ENCODE assay signal across 21 cellular contexts in genomic region chr15:27061739-27062138, GRCh38.
DNase-seq lines count a peak whose midpoint lies in the region; ATAC-seq and TF ChIP-seq lines count a peak whose summit lies in the region.
"Had no signal": no experiment of that assay in that cellular context is flagged by ENCODE, and none has a peak within 500 bp of the region (broad histone marks: within the 10 kb centered on the region; RNA-seq: fewer than 3 reads in every experiment).

No MANE protein-coding gene starts in this region.

- no peak overlapping the region for H2BK15ac ChIP-seq in mesenchymal stem cell (ENCODE audit: low read depth, poor library complexity, severe bottlenecking)

- in situ Hi-C loops in GM23248 (cut with MboI) = no loop called here

- DNase-seq in DMS 273 (lab: John Stamatoyannopoulos, UW; ENCODE audit: unreplicated experiment) (peak; percentile 74), GM23248 (peak; percentile 7), NCI-H69 (lab: John Stamatoyannopoulos, UW) (peak; percentile 25), mesenchymal stem cell (no peak), HUDEP-2 (lab: John Stamatoyannopoulos, UW; ENCODE audit: unreplicated experiment in 76 of 76) (no peak), osteoblast (ENCODE audit: insufficient read length, low spot score, missing footprints) (no peak)
- DNase-seq: DND-41, HFFc6, Kasumi-1, NCI-H1092 treated with DMSO at 0.1 percent for 48 hours, NCI-H1436, NCI-H187 treated with DMSO at 0.1 percent for 48 hours, NCI-H82, SHP77 treated with DMSO at 0.1 percent for 48 hours, T-helper 1 cell had no signal

- no peak overlapping the region for H2AK5ac ChIP-seq in mesenchymal stem cell (ENCODE audit: low read length, severe bottlenecking)

- H3K4me1 ChIP-seq in GM23248 (ENCODE audit: insufficient read depth) (no peaks in the 10 kb centered on the region), mesenchymal stem cell (ENCODE audit: control insufficient read depth, insufficient read depth, low read depth, low read length) (no peaks in the 10 kb centered on the region), osteoblast (ENCODE audit: insufficient read depth, low read length) (no peaks in the 10 kb centered on the region)
- H3K4me1 ChIP-seq: HAP-1 had no signal

- no peak overlapping the region for H4K8ac ChIP-seq in mesenchymal stem cell (ENCODE audit: low read length)

- H3K36me3 ChIP-seq in GM23248 (ENCODE audit: low read depth) (no peaks in the 10 kb centered on the region), mesenchymal stem cell (ENCODE audit: control insufficient read depth in 1 of 2, insufficient read depth in 2 of 2, low read depth in 1 of 2, low read length in 2 of 2) (no peaks in the 10 kb centered on the region), osteoblast (ENCODE audit: insufficient read depth, low read length) (no peaks in the 10 kb centered on the region)
- H3K36me3 ChIP-seq: HAP-1 had no signal

- no peak overlapping the region for H3K4me2 ChIP-seq in GM23248 (ENCODE audit: unreplicated experiment)
- no peak overlapping the region for H3K4me2 ChIP-seq in mesenchymal stem cell (ENCODE audit: low read length, poor library complexity, severe bottlenecking)
- H3K4me2 ChIP-seq in osteoblast (ENCODE audit: insufficient read depth, low read length) = no peak overlapping the region
- H3K4me2 ChIP-seq: GM23338 had no signal

- no peaks in the 10 kb centered on the region for H3K9me2 ChIP-seq in GM23248 (ENCODE audit: insufficient read depth)

- H2AFZ ChIP-seq in GM23248 = no peak overlapping the region
- no peak overlapping the region for H2AFZ ChIP-seq in mesenchymal stem cell (ENCODE audit: low read depth, low read length)
- no peak overlapping the region for H2AFZ ChIP-seq in osteoblast (ENCODE audit: low read length)
- H2AFZ ChIP-seq: GM23338 had no signal

- no peaks in the 10 kb centered on the region for H4K20me1 ChIP-seq in GM23248 (ENCODE audit: insufficient read depth)
- no peaks in the 10 kb centered on the region for H4K20me1 ChIP-seq in osteoblast (ENCODE audit: insufficient read depth, low read length)

- peak overlapping the region; percentile 16 for H4K91ac ChIP-seq in mesenchymal stem cell (ENCODE audit: low read length)

- H3K4me3 ChIP-seq in GM23248 (no peak overlapping the region), mesenchymal stem cell (ENCODE audit: insufficient read depth in 1 of 2, low read depth in 1 of 2, low read length in 2 of 2) (no peak overlapping the region), osteoblast (ENCODE audit: insufficient read depth, low read length) (no peak overlapping the region)
- H3K4me3 ChIP-seq: GM23338, HAP-1, K562 had no signal

- H3K18ac ChIP-seq in mesenchymal stem cell (ENCODE audit: low read depth in 1 of 2, low read length in 2 of 2) = no peak overlapping the region

- H3K9me3 ChIP-seq in GM23248 (ENCODE audit: low read depth) (no peaks in the 10 kb centered on the region), mesenchymal stem cell (ENCODE audit: control insufficient read depth, low read length) (no peaks in the 10 kb centered on the region), osteoblast (ENCODE audit: low read depth, low read length) (peaks cover 3% of the 10 kb centered on the region)
- H3K9me3 ChIP-seq: HAP-1 had no signal

- H3K14ac ChIP-seq in mesenchymal stem cell (ENCODE audit: low read length in 2 of 2) = no peak overlapping the region

- H3K79me2 ChIP-seq in GM23248 (ENCODE audit: insufficient read depth) = no peaks in the 10 kb centered on the region
- no peaks in the 10 kb centered on the region for H3K79me2 ChIP-seq in osteoblast (ENCODE audit: insufficient read depth, low read length)

- H2BK12ac ChIP-seq in mesenchymal stem cell (ENCODE audit: low read length in 2 of 2) = no peak overlapping the region

- H3K9ac ChIP-seq in GM23248 (no peak overlapping the region), mesenchymal stem cell (ENCODE audit: low read length) (no peak overlapping the region)

- H3K27me3 ChIP-seq in GM23248 (replicated peaks; ENCODE audit: insufficient read depth) = no peaks in the 10 kb centered on the region
- no peaks in the 10 kb centered on the region for H3K27me3 ChIP-seq in mesenchymal stem cell (ENCODE audit: control insufficient read depth in 1 of 2, insufficient read depth in 1 of 2, low read length in 2 of 2)
- H3K27me3 ChIP-seq in osteoblast (ENCODE audit: insufficient read depth, low read length) = no peaks in the 10 kb centered on the region

- no peak for ATAC-seq in HG02884 (IDR thresholded peaks at IDR 0.05; ENCODE audit: unreplicated experiment)
- ATAC-seq in GM18861 (IDR thresholded peaks at IDR 0.05; ENCODE audit: unreplicated experiment) = no peak
- ATAC-seq: GM23338, Panc1 had no signal

- TF ChIP-seq CTCF in osteoblast (IDR thresholded peaks at IDR 0.05; ENCODE audit: extremely low read depth, low read depth, low read length) = no peak

- no peak overlapping the region for H3K23ac ChIP-seq in mesenchymal stem cell (ENCODE audit: low read length in 2 of 2)

- no peak overlapping the region for H3K4ac ChIP-seq in mesenchymal stem cell (ENCODE audit: low read depth in 1 of 2, low read length in 2 of 2)

- H3K27ac ChIP-seq in GM23248 (no peak overlapping the region), mesenchymal stem cell (ENCODE audit: low read length, poor library complexity, severe bottlenecking) (no peak overlapping the region), osteoblast (ENCODE audit: low read depth, low read length) (no peak overlapping the region)

- 0 out of 2 replicates have a peak, but pooled peaks cover 9% of the 10 kb centered on the region for H3F3A ChIP-seq in GM23248 (ENCODE audit: insufficient read depth)

- no peak overlapping the region for H2BK120ac ChIP-seq in mesenchymal stem cell (ENCODE audit: low read depth, low read length)

- H3K79me1 ChIP-seq in mesenchymal stem cell (replicated peaks; ENCODE audit: low read length, poor library complexity, severe bottlenecking) = no peaks in the 10 kb centered on the region

- H2BK5ac ChIP-seq in mesenchymal stem cell (ENCODE audit: low read depth, low read length, poor library complexity, severe bottlenecking) = no peak overlapping the region

- 3 to 9% methylated on average over 6 of the region's 6 CpGs for WGBS in GM23248 (ENCODE audit: low coverage in 1 of 2, low lambda C conversion rate in 2 of 2, missing lambda C conversion rate in 2 of 2), 2 experiments
- WGBS in mesenchymal stem cell = 69% methylated on average over 6 of the region's 6 CpGs

Comparison
In these comparisons a context has a peak if more than half of its experiments do, and no peak if none do; other contexts are left out.
1. DNase-seq: peak in DMS 273 (single experiment), GM23248 (single experiment) and NCI-H69 (single experiment); none in mesenchymal stem cell (single experiment), HUDEP-2 (0 of 76) and osteoblast (single experiment).